Comparison of ENCODE assay signal across 1 cellular context in genomic region chr20:50731055-50731929, GRCh38.
TF ChIP-seq lines count a peak whose summit lies in the region.

Gene PARD6B, plus strand, starts transcription at chr20:50731580. Its CDS starts 207 bp downstream, at chr20:50731787.

TF ChIP-seq in HepG2, 621 proteins besides CTCF, POLR2A, EP300 and RAD21 (continued from another document and continues in another):
- peak; percentile 96 for TF ChIP-seq AGO2 (optimal IDR thresholded peaks at IDR 0.05; ENCODE audit: low read depth, low read length)
- peak; percentile 90 for TF ChIP-seq ZNF34 (CRISPR knock-in tag; IDR thresholded peaks at IDR 0.05; ENCODE audit: borderline replicate concordance)
- TF ChIP-seq MYNN (CRISPR knock-in tag; IDR thresholded peaks at IDR 0.05; ENCODE audit: low read depth): no peak; the same call in 1 of the 2 replicates
- peak; percentile 93; the same call in 1 of the 2 replicates for TF ChIP-seq DZIP1 (CRISPR knock-in tag; IDR thresholded peaks at IDR 0.05)
- no peak; the same call in 1 of the 2 replicates for TF ChIP-seq ZBTB21 (CRISPR knock-in tag; IDR thresholded peaks at IDR 0.05)
- peak; percentile 48; the same call in 1 of the 2 replicates for TF ChIP-seq ZBED4 (CRISPR knock-in tag; IDR thresholded peaks at IDR 0.05; ENCODE audit: borderline replicate concordance)
- peak; percentile 50 for TF ChIP-seq E2F5 (CRISPR knock-in tag; conservative IDR thresholded peaks at IDR 0.05)
- peak; percentile 96 for TF ChIP-seq ETV5 (CRISPR knock-in tag; IDR thresholded peaks at IDR 0.05; ENCODE audit: borderline replicate concordance)
- TF ChIP-seq TERF1 (CRISPR knock-in tag; IDR thresholded peaks at IDR 0.05): no peak
- no peak for TF ChIP-seq ZMAT5 (CRISPR knock-in tag; IDR thresholded peaks at IDR 0.05; ENCODE audit: borderline replicate concordance, low read depth)
- peak; percentile 80 for TF ChIP-seq TAF15 (IDR thresholded peaks at IDR 0.05; ENCODE audit: low read depth, low read length, poor library complexity, severe bottlenecking)
- no peak for TF ChIP-seq JDP2 (CRISPR knock-in tag; IDR thresholded peaks at IDR 0.05; ENCODE audit: borderline replicate concordance)
- peak; percentile 95 for TF ChIP-seq NR0B2 (CRISPR knock-in tag; IDR thresholded peaks at IDR 0.05)
- peak; percentile 99 for TF ChIP-seq UBTF (CRISPR knock-in tag; IDR thresholded peaks at IDR 0.05)
- TF ChIP-seq ZBTB8A (CRISPR knock-in tag; IDR thresholded peaks at IDR 0.05; ENCODE audit: borderline replicate concordance, low read depth): no peak
- peak; percentile 93; the same call in 1 of the 2 replicates for TF ChIP-seq CREBL2 (CRISPR knock-in tag; IDR thresholded peaks at IDR 0.05; ENCODE audit: borderline replicate concordance)
- peak; percentile 12; the same call in 1 of the 2 replicates for TF ChIP-seq FOSL2 (CRISPR knock-in tag; IDR thresholded peaks at IDR 0.05)
- no peak for TF ChIP-seq ATRX (CRISPR knock-in tag; IDR thresholded peaks at IDR 0.05; ENCODE audit: borderline replicate concordance)
- TF ChIP-seq EEA1 (CRISPR knock-in tag; IDR thresholded peaks at IDR 0.05; ENCODE audit: borderline replicate concordance): peak; percentile 98; the same call in 1 of the 2 replicates
- peak; percentile 78; the same call in 1 of the 2 replicates for TF ChIP-seq E2F2 (CRISPR knock-in tag; IDR thresholded peaks at IDR 0.05; ENCODE audit: borderline replicate concordance)
- no peak; the same call in 1 of the 2 replicates for TF ChIP-seq HDAC2 (CRISPR knock-in tag; IDR thresholded peaks at IDR 0.05)
- no peak for TF ChIP-seq NFE2L2 (IDR thresholded peaks at IDR 0.05; ENCODE audit: low read length)
- no peak; the same call in 1 of the 2 replicates for TF ChIP-seq SMAD3 (CRISPR knock-in tag; IDR thresholded peaks at IDR 0.05)
- no peak for TF ChIP-seq ZNF354B (CRISPR knock-in tag; IDR thresholded peaks at IDR 0.05)
- no peak for TF ChIP-seq NFRKB (IDR thresholded peaks at IDR 0.05)
- no peak; the same call in 1 of the 2 replicates for TF ChIP-seq ZNF773 (CRISPR knock-in tag; IDR thresholded peaks at IDR 0.05; ENCODE audit: borderline replicate concordance)
- TF ChIP-seq DMTF1 (CRISPR knock-in tag; IDR thresholded peaks at IDR 0.05): no peak
- TF ChIP-seq ARID5B (CRISPR knock-in tag; IDR thresholded peaks at IDR 0.05): peak; percentile 64
- TF ChIP-seq ZSCAN20 (CRISPR knock-in tag; IDR thresholded peaks at IDR 0.05; ENCODE audit: borderline replicate concordance): peak; percentile 96
- TF ChIP-seq ZNF775 (CRISPR knock-in tag; IDR thresholded peaks at IDR 0.05; ENCODE audit: borderline replicate concordance): no peak
- TF ChIP-seq ZNF597 (CRISPR knock-in tag; IDR thresholded peaks at IDR 0.05): peak; percentile 28; the same call in 1 of the 2 replicates
- no peak for TF ChIP-seq ZNF20 (CRISPR knock-in tag; IDR thresholded peaks at IDR 0.05)
- peak; percentile 9; the same call in 1 of the 2 replicates for TF ChIP-seq TARDBP (CRISPR knock-in tag; IDR thresholded peaks at IDR 0.05)
